Comparison of ENCODE assay signal across 1 cellular context in genomic region chr14:51093371-51094281, GRCh38.
TF ChIP-seq lines count a peak whose summit lies in the region.

No MANE protein-coding gene starts in this region.

TF ChIP-seq in HEK293, 187 proteins besides CTCF, POLR2A, EP300 and RAD21 (continued from another document and continues in another):
- no peak for TF ChIP-seq ZNF148 (tag by site-specific recombination; IDR thresholded peaks at IDR 0.05; ENCODE audit: borderline replicate concordance)
- no peak for TF ChIP-seq ZNF529 (tag by site-specific recombination; IDR thresholded peaks at IDR 0.05; ENCODE audit: insufficient replicate concordance)
- no peak for TF ChIP-seq ZNF26 (tag by site-specific recombination; IDR thresholded peaks at IDR 0.05)
- TF ChIP-seq ZNF488 (tag by site-specific recombination; IDR thresholded peaks at IDR 0.05): no peak
- TF ChIP-seq HOXD13 (CRISPR knock-in tag; IDR thresholded peaks at IDR 0.05; ENCODE audit: borderline replicate concordance): no peak
- peak; percentile 57; the same call in 1 of the 2 replicates for TF ChIP-seq ZNF76 (tag by site-specific recombination; IDR thresholded peaks at IDR 0.05; ENCODE audit: borderline replicate concordance, low read depth)
- 0 out of 2 replicates have a peak, but pooled peaks have one; percentile 6 for TF ChIP-seq INSM2 (tag by site-specific recombination; IDR thresholded peaks at IDR 0.05)
- TF ChIP-seq SCRT1 (tag by site-specific recombination; IDR thresholded peaks at IDR 0.05; ENCODE audit: borderline replicate concordance): no peak
- no peak for TF ChIP-seq YY1 (tag by site-specific recombination; IDR thresholded peaks at IDR 0.05)
- TF ChIP-seq FEZF1 (tag by site-specific recombination; IDR thresholded peaks at IDR 0.05): peak; percentile 83
- no peak for TF ChIP-seq ZNF473 (tag by site-specific recombination; IDR thresholded peaks at IDR 0.05)
- TF ChIP-seq BCL11A (tag by site-specific recombination; IDR thresholded peaks at IDR 0.05; ENCODE audit: low read depth): no peak
- TF ChIP-seq ZNF2 (tag by site-specific recombination; IDR thresholded peaks at IDR 0.05): peak; percentile 45
- TF ChIP-seq ZNF239 (tag by site-specific recombination; IDR thresholded peaks at IDR 0.05): no peak
- TF ChIP-seq YY2 (tag by site-specific recombination; IDR thresholded peaks at IDR 0.05): 0 out of 2 replicates have a peak, but pooled peaks have one; percentile 9
- peak; percentile 61; the same call in 1 of the 2 replicates for TF ChIP-seq ZBTB17 (tag by site-specific recombination; IDR thresholded peaks at IDR 0.05)
- TF ChIP-seq KLF16 (tag by site-specific recombination; IDR thresholded peaks at IDR 0.05): no peak; the same call in 1 of the 2 replicates
- no peak for TF ChIP-seq ZNF133 (tag by site-specific recombination; IDR thresholded peaks at IDR 0.05)
- peak; percentile 84 for TF ChIP-seq ZBTB10 (tag by site-specific recombination; IDR thresholded peaks at IDR 0.05)
- TF ChIP-seq ZBTB48 (tag by site-specific recombination; IDR thresholded peaks at IDR 0.05): peak; percentile 99
- TF ChIP-seq ZFP3 (tag by site-specific recombination; IDR thresholded peaks at IDR 0.05; ENCODE audit: low read depth): no peak
- TF ChIP-seq PRDM6 (tag by site-specific recombination; IDR thresholded peaks at IDR 0.05): no peak
- TF ChIP-seq ZNF398 (tag by site-specific recombination; IDR thresholded peaks at IDR 0.05): peak; percentile 30; the same call in 1 of the 2 replicates
- 0 out of 2 replicates have a peak, but pooled peaks have one; percentile 4 for TF ChIP-seq ZBTB44 (tag by site-specific recombination; IDR thresholded peaks at IDR 0.05)
- TF ChIP-seq SP2 (tag by site-specific recombination; IDR thresholded peaks at IDR 0.05): peak; percentile 72
- TF ChIP-seq ZNF280D (tag by site-specific recombination; IDR thresholded peaks at IDR 0.05): no peak
- TF ChIP-seq ZNF768 (tag by site-specific recombination; IDR thresholded peaks at IDR 0.05): no peak
- peak; percentile 90 for TF ChIP-seq PRDM10 (tag by site-specific recombination; IDR thresholded peaks at IDR 0.05)
- TF ChIP-seq ZBTB7A (tag by site-specific recombination; IDR thresholded peaks at IDR 0.05; ENCODE audit: low read depth): 0 out of 2 replicates have a peak, but pooled peaks have one; percentile 64
